8 cellular contexts compared by ENCODE assay signal in the genomic region with DNA sequence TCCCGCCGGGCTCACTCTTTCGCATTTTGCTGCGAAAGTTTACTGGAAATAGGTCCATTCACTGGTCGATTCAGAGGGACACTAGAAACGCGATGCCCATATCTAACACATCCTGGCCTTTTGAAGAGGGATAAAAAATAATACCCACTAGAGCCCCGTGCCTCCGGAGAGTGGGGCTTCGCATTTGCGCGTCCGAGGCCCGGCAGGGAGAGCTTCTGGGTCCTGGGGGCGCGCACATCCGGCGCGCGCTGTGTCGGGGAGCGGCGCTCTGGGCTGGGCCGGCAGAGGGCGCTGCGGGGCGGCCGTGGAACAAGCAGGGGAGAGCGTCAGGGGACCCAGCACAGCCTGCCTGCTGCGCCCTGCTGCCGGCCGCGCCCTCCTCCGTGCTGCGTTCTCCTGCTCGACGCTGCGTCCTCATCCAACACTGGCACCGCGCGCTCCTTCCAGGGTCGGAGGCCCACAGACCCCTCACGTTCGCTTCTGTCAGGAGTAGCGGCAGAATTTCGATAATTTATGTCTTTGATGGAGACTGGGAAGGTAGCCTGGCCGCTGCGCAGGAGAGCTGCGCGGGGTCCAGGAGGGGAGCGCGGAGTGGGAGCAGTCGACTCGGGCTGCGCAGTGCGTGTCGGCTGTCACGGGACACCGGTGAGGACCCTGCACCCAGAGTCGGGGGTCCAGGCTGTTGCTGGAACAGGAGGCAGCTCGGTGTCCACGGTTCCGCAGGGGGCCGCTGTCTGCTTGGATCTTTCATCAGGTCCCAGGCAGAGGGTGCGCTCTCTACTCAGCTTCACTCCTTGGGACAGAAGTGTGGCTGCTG. TPM values are rescaled to one million over a fixed set of nuclear protein-coding genes. Genes with fewer than 3 reads are reported as not detected.
DNase-seq lines count a peak whose midpoint lies in the region; ATAC-seq and TF ChIP-seq lines count a peak whose summit lies in the region.

No MANE protein-coding gene starts in this region.

- H3K27me3 Mint-ChIP-seq in endodermal cell (ENCODE audit: insufficient read depth) (peaks cover 60% of the 10 kb centered on the region), mesothelial cell of epicardium (ENCODE audit: low read depth) (peaks cover 73% of the 10 kb centered on the region)

- H3K9me3 ChIP-seq in endodermal cell (ENCODE audit: control insufficient read depth, low read length): no peaks in the 10 kb centered on the region

- peak; percentile 95 for DNase-seq in AG08396 (ENCODE audit: low spot score)
- peak; percentile 46 for DNase-seq in NCI-H748 treated with DMSO at 0.1 percent for 48 hours (lab: John Stamatoyannopoulos, UW)
- DNase-seq in activated CD8-positive, alpha-beta memory T cell treated with anti-CD3 and anti-CD28 coated beads, Interleukin-2, amount 50 U/mL, for 4 hours: peak; percentile 84
- DNase-seq in endodermal cell: peak; percentile 94
- peak; percentile 78 to 95 for DNase-seq in mesothelial cell of epicardium (ENCODE audit: low spot score in 2 of 2, unreplicated experiment in 2 of 2)
- peak; percentile 77 for DNase-seq in stimulated activated CD8-positive, alpha-beta memory T cell treated with anti-CD3 and anti-CD28 coated beads, Interleukin-15, amount 100 ng/mL, for 1 hour (ENCODE audit: low read depth)

- H3K27me3 ChIP-seq in endodermal cell (ENCODE audit: control insufficient read depth, insufficient read depth, low read length, poor library complexity, severe bottlenecking): peaks cover 27% of the 10 kb centered on the region

- H3K9me3 Mint-ChIP-seq in endodermal cell (no peaks in the 10 kb centered on the region), mesothelial cell of epicardium (no peaks in the 10 kb centered on the region)

- 0 to 3% methylated on average over 33 to 65 of the region's 65 CpGs for WGBS in endodermal cell (ENCODE audit: insufficient coverage in 1 of 2, insufficient read length in 1 of 2), 2 experiments

- H3K27ac Mint-ChIP-seq in endodermal cell: no peak overlapping the region
- H3K27ac Mint-ChIP-seq in mesothelial cell of epicardium: no peak overlapping the region

- peak overlapping the region; percentile 88 for H3K4me3 ChIP-seq in endodermal cell (ENCODE audit: low read length)

- H3K4me1 Mint-ChIP-seq in endodermal cell (peaks cover 2% of the 10 kb centered on the region), mesothelial cell of epicardium (peaks cover 6% of the 10 kb centered on the region)

- H3K4me3 Mint-ChIP-seq in endodermal cell: peak overlapping the region; percentile 71
- H3K4me3 Mint-ChIP-seq in mesothelial cell of epicardium: peak overlapping the region; percentile 78

- TF ChIP-seq CTCF in endodermal cell (conservative IDR thresholded peaks at IDR 0.05) (peak; percentile 95), mesothelial cell of epicardium (IDR thresholded peaks at IDR 0.05; ENCODE audit: unreplicated experiment) (peak; percentile 94)

- ATAC-seq in GM18861 (IDR thresholded peaks at IDR 0.05; ENCODE audit: unreplicated experiment) (peak; percentile 93), HG03097 (IDR thresholded peaks at IDR 0.05; ENCODE audit: low FRiP score, unreplicated experiment) (peak; percentile 99)

- H3K36me3 ChIP-seq in endodermal cell (ENCODE audit: control insufficient read depth, insufficient read depth, low read length): no peaks in the 10 kb centered on the region

- H3K9ac ChIP-seq in endodermal cell (ENCODE audit: extremely low read depth, low read length, poor library complexity, severe bottlenecking): no peak overlapping the region

- no peaks in the 10 kb centered on the region for H3K4me1 ChIP-seq in endodermal cell (ENCODE audit: control insufficient read depth, insufficient read depth, low read length)

- no peaks in the 10 kb centered on the region for H3K36me3 Mint-ChIP-seq in endodermal cell (ENCODE audit: low read depth)
- no peaks in the 10 kb centered on the region for H3K36me3 Mint-ChIP-seq in mesothelial cell of epicardium

- H3K27ac ChIP-seq in endodermal cell (ENCODE audit: low read depth, low read length): no peak overlapping the region

RNA-seq across cellular contexts. Expression of gene ZNF32, which starts 41.5 kb away (rescaled TPM):
- total RNA-seq in endodermal cell: 10 to 100 TPM; 21.4 to 29.0 TPM
- 45.6 TPM for polyA plus RNA-seq in endodermal cell (2013, experiment 1 of 2)
- 40.1 TPM for polyA plus RNA-seq in endodermal cell (2013, experiment 2 of 2)
- total RNA-seq in mesothelial cell of epicardium: 46.7 to 51.2 TPM (median 46.8 TPM) in 3 replicates
